8 cellular contexts compared by ENCODE assay signal in genomic region chr1:169550294-169550693, GRCh38. TPM values are rescaled to one million over a fixed set of nuclear protein-coding genes. Genes with fewer than 3 reads are reported as not detected.
DNase-seq lines count a peak whose midpoint lies in the region; ATAC-seq and TF ChIP-seq lines count a peak whose summit lies in the region.

No MANE protein-coding gene starts in this region.

- TF ChIP-seq EP300 in suprapubic skin (IDR thresholded peaks at IDR 0.05): no peak

- no peaks in the 10 kb centered on the region for H3K79me2 ChIP-seq in DND-41 (ENCODE audit: insufficient read depth, low read length)

- in situ Hi-C loops in brain microvascular endothelial cell (cut with HindIII; ENCODE audit: low pct_ligation_motif_present, low sequenced_read_pairs): no loop called here

- H3K4me1 ChIP-seq in DND-41 (ENCODE audit: insufficient read depth, low read length) (no peaks in the 10 kb centered on the region), suprapubic skin (no peaks in the 10 kb centered on the region)

- H3K4me3 ChIP-seq in DND-41 (ENCODE audit: low read depth in 1 of 2, low read length in 2 of 2) (no peak overlapping the region), H7 (ENCODE audit: insufficient read depth, low read depth, low read length) (no peak overlapping the region), brain microvascular endothelial cell (ENCODE audit: low read depth, low read length) (no peak overlapping the region), suprapubic skin (no peak overlapping the region)

- peak; percentile 74 for TF ChIP-seq CTCF in DND-41 (IDR thresholded peaks at IDR 0.05; ENCODE audit: borderline replicate concordance, extremely low read depth, low read length, poor library complexity, severe bottlenecking)
- peak; percentile 30 for TF ChIP-seq CTCF in brain microvascular endothelial cell (IDR thresholded peaks at IDR 0.05; ENCODE audit: low read depth, low read length, missing control alignments)
- peak in 1 of 2 donors; percentile 8 for TF ChIP-seq CTCF in suprapubic skin (IDR thresholded peaks at IDR 0.05)

- H3K4me2 ChIP-seq in DND-41 (ENCODE audit: insufficient read depth, low read length): no peak overlapping the region

- no peaks in the 10 kb centered on the region for H3K9me3 ChIP-seq in DND-41 (ENCODE audit: insufficient read depth, low read length, severe bottlenecking)
- no peaks in the 10 kb centered on the region for H3K9me3 ChIP-seq in suprapubic skin

- TF ChIP-seq POLR2A in suprapubic skin (IDR thresholded peaks at IDR 0.05): no peak

- DNase-seq in DND-41 (no peak), H7 (peak; percentile 45), NCI-H345 treated with DMSO at 0.1 percent for 48 hours (lab: John Stamatoyannopoulos, UW; ENCODE audit: unreplicated experiment) (peak; percentile 8), brain microvascular endothelial cell (peak; percentile 12), kidney tubule cell (ENCODE audit: low spot score) (peak; percentile 57), suprapubic skin (ENCODE audit: low spot score in 2 of 2) (no peak), T1000 (lab: John Stamatoyannopoulos, UW) (no peak)
- no peak for DNase-seq in activated CD4-positive, CD25-positive, alpha-beta regulatory T cell (lab: John Stamatoyannopoulos, UW)

- H3K27ac ChIP-seq in DND-41 (ENCODE audit: low read length) (no peak overlapping the region), brain microvascular endothelial cell (no peak overlapping the region), suprapubic skin (no peak overlapping the region)

- H3K27me3 ChIP-seq in DND-41 (ENCODE audit: insufficient read depth, low read length, poor library complexity): no peaks in the 10 kb centered on the region
- no peaks in the 10 kb centered on the region; the same call in 1 of the 2 replicates for H3K27me3 ChIP-seq in H7 (ENCODE audit: control insufficient read depth, insufficient read depth, low read length)
- no peaks in the 10 kb centered on the region for H3K27me3 ChIP-seq in brain microvascular endothelial cell (replicated peaks)
- no peaks in the 10 kb centered on the region for H3K27me3 ChIP-seq in suprapubic skin

- H2AFZ ChIP-seq in DND-41 (ENCODE audit: low read depth, low read length): no peak overlapping the region

- 32% methylated on average over 4 of the region's 4 CpGs for WGBS in suprapubic skin

- no peaks in the 10 kb centered on the region for H4K20me1 ChIP-seq in DND-41 (ENCODE audit: insufficient read depth, low read length)

- H3K36me3 ChIP-seq in DND-41 (ENCODE audit: insufficient read depth, low read length) (no peaks in the 10 kb centered on the region), H7 (replicated peaks; ENCODE audit: control insufficient read depth, insufficient read depth, low read length) (no peaks in the 10 kb centered on the region), brain microvascular endothelial cell (replicated peaks) (no peaks in the 10 kb centered on the region), suprapubic skin (no peaks in the 10 kb centered on the region)

- H3K9ac ChIP-seq in DND-41 (ENCODE audit: low read depth, low read length): no peak overlapping the region

- peak; percentile 81 for ATAC-seq in DND-41 (ENCODE audit: insufficient read depth, low read depth)

RNA-seq across cellular contexts. Expression of gene F5, which starts 36.0 kb away (rescaled TPM):
- not detected in 2 replicates for total RNA-seq in H7 (2014; rRNA removed; shearing (Covaris generic))
- total RNA-seq in suprapubic skin: 1 to 10 TPM; 3.4 to 8.9 (median 5.4) TPM

Comparison
In these comparisons a context has a peak if more than half of its experiments do, and no peak if none do; other contexts are left out.
1. DNase-seq: peak in H7 (single experiment), NCI-H345 treated with DMSO at 0.1 percent for 48 hours (single experiment), brain microvascular endothelial cell (single experiment) and kidney tubule cell (single experiment); none in DND-41 (single experiment), suprapubic skin (0 of 2), activated CD4-positive, CD25-positive, alpha-beta regulatory T cell (0 of 4) and T1000 (single experiment).